ENCODE assay signal across 10 cellular contexts in the genomic region with DNA sequence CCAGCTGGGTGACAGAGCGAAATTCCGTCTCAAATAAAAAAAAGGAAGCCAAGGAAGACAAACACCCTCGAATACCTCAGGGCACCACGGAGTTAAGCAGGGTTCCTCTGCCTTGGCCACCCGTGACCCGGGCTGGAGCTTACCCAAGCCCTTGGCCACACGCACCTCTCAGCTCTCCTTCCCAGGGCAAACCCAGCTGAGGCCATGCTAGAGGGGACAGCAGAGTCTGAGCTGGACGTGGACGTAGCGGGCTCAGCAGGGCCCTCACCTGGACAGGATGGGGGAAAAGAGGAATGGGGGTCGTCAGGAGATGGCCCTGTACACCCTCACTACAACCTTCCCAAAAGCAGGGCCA. TPM values are rescaled to one million over a fixed set of nuclear protein-coding genes. Genes with fewer than 3 reads are reported as not detected.
DNase-seq lines count a peak whose midpoint lies in the region; ATAC-seq and TF ChIP-seq lines count a peak whose summit lies in the region.
"Had no signal": no experiment of that assay in that cellular context is flagged by ENCODE, and none has a peak within 500 bp of the region (broad histone marks: within the 10 kb centered on the region; RNA-seq: fewer than 3 reads in every experiment).

No MANE protein-coding gene starts in this region.

- dilution Hi-C loops in mammary epithelial cell (cut with HindIII; ENCODE audit: low sequenced_read_pairs): no loop called here

- H3K4me2 ChIP-seq in mammary epithelial cell (ENCODE audit: insufficient read depth, low read depth, low read length): no peak overlapping the region

- H2AFZ ChIP-seq in mammary epithelial cell (ENCODE audit: low read depth, low read length): no peak overlapping the region

- H3K4me3 ChIP-seq in breast epithelium (no peak overlapping the region), mammary epithelial cell (replicated peaks in 1 of 3; ENCODE audit: insufficient read depth in 1 of 3, low read depth in 2 of 3, low read length in 3 of 3) (no peak overlapping the region), neutrophil (ENCODE audit: low read depth in 1 of 2, low read length in 1 of 2) (no peak overlapping the region), vagina (no peak overlapping the region)

- peak in 1 of 2 donors; percentile 59 for DNase-seq in breast epithelium (ENCODE audit: low spot score in 2 of 2)
- no peak for DNase-seq in mammary epithelial cell
- no peak for DNase-seq in Right ventricle myocardium superior
- DNase-seq in vagina (ENCODE audit: extremely low spot score in 2 of 2): no peak
- DNase-seq in retina: no peak
- no peak for DNase-seq in HCEC 1CT
- DNase-seq: NCI-H524 treated with DMSO at 0.1 percent for 48 hours had no signal

- no peaks in the 10 kb centered on the region for H3K79me2 ChIP-seq in mammary epithelial cell (ENCODE audit: insufficient read depth, low read length)

- H3K4me1 ChIP-seq in breast epithelium (peaks cover 0 to 7% of the 10 kb centered on the region in 2 donors), mammary epithelial cell (ENCODE audit: insufficient read depth, low read length) (peaks cover 10% of the 10 kb centered on the region), neutrophil (ENCODE audit: control insufficient read depth in 1 of 2, insufficient read depth in 1 of 2, low read depth in 1 of 2, low read length in 1 of 2) (peaks cover 25 to 29% of the 10 kb centered on the region in 2 experiments), vagina (peaks cover 23% of the 10 kb centered on the region)

- intact Hi-C loops in breast epithelium (cut with DNase I; ENCODE audit: low total_unique reads): no loop called here
- intact Hi-C loops in mammary epithelial cell (cut with micrococcal nuclease): no loop called here
- intact Hi-C loops in Right ventricle myocardium superior (cut with DNase I): no loop called here
- intact Hi-C loops in vagina (cut with DNase I): no loop called here

- ATAC-seq in Right ventricle myocardium superior (ENCODE audit: poor library complexity) (peak; percentile 10), HG02840 (IDR thresholded peaks at IDR 0.05; ENCODE audit: low FRiP score, unreplicated experiment) (no peak)

- H4K20me1 ChIP-seq in mammary epithelial cell (ENCODE audit: insufficient read depth, low read length): no peaks in the 10 kb centered on the region

- H3K9me3 ChIP-seq in breast epithelium (no peaks in the 10 kb centered on the region), mammary epithelial cell (replicated peaks; ENCODE audit: insufficient read depth, low read length) (no peaks in the 10 kb centered on the region), neutrophil (no peaks in the 10 kb centered on the region), vagina (no peaks in the 10 kb centered on the region)

- TF ChIP-seq CTCF in breast epithelium (IDR thresholded peaks at IDR 0.05): no peak
- no peak for TF ChIP-seq CTCF in mammary epithelial cell (conservative IDR thresholded peaks at IDR 0.05 in 1 of 2, IDR thresholded peaks at IDR 0.05 in 1 of 2; ENCODE audit: extremely low read depth in 1 of 2, insufficient read depth in 1 of 2, low read depth in 1 of 2, low read length in 2 of 2)
- TF ChIP-seq CTCF in neutrophil (IDR thresholded peaks at IDR 0.05): no peak
- TF ChIP-seq CTCF in vagina (IDR thresholded peaks at IDR 0.05): no peak

- no peak overlapping the region for H3K9ac ChIP-seq in mammary epithelial cell (ENCODE audit: insufficient read depth, low read length)

- in situ Hi-C loops in mammary epithelial cell (cut with MboI; ENCODE audit: low sequenced_read_pairs in 2 of 2): no loop called here

- WGBS in mammary epithelial cell (ENCODE audit: low coverage, missing lambda C conversion rate): 90% methylated on average over 8 of the region's 11 CpGs

- no TSS peak for BruUV-seq in mammary epithelial cell (replicated peaks; lab: Mats Ljungman, UMichigan)

- H3K27me3 ChIP-seq in breast epithelium (no peaks in the 10 kb centered on the region), mammary epithelial cell (ENCODE audit: insufficient read depth, low read length) (no peaks in the 10 kb centered on the region), neutrophil (peaks cover 34% of the 10 kb centered on the region), vagina (no peaks in the 10 kb centered on the region)

- CTCF ChIA-PET in mammary epithelial cell (lab: Charles Lee; ENCODE audit: low non-redundant PET): no interaction called here

- H3K36me3 ChIP-seq in breast epithelium: peaks cover 16% of the 10 kb centered on the region
- H3K36me3 ChIP-seq in mammary epithelial cell (ENCODE audit: insufficient read depth, low read length): peaks cover 8% of the 10 kb centered on the region
- H3K36me3 ChIP-seq in neutrophil: no peaks in the 10 kb centered on the region
- H3K36me3 ChIP-seq in vagina: peaks cover 12 to 59% of the 10 kb centered on the region in 2 donors

- peak overlapping the region; percentile 87 to 92 for H3K27ac ChIP-seq in breast epithelium
- no peak overlapping the region for H3K27ac ChIP-seq in mammary epithelial cell (ENCODE audit: insufficient read depth, low read depth, low read length)
- H3K27ac ChIP-seq in neutrophil: peak overlapping the region; percentile 20
- peak overlapping the region; percentile 94 for H3K27ac ChIP-seq in vagina

- TF ChIP-seq POLR2A in breast epithelium (IDR thresholded peaks at IDR 0.05) (no peak), vagina (IDR thresholded peaks at IDR 0.05) (no peak)

RNA-seq across cellular contexts. Expression of a gene that starts 12.2 kb away (rescaled TPM):
- total RNA-seq in breast epithelium: 100 to 1,000 TPM in 2 of 3 donors, 10 to 100 TPM in 1; 97.3 to 167 (median 115) TPM
- total RNA-seq in mammary epithelial cell: 10 to 100 TPM; 26.8 to 97.9 TPM
- polyA plus RNA-seq in mammary epithelial cell: 16.8 TPM
- polyA minus RNA-seq in mammary epithelial cell: 96.6 TPM
- 124 TPM for total RNA-seq in Right ventricle myocardium superior
- 215 TPM for total RNA-seq in vagina

RNA-seq across cellular contexts. Expression of a gene that starts 16.1 kb away (rescaled TPM):
- total RNA-seq in breast epithelium (not detected), mammary epithelial cell (1 to 10 TPM in 1 of 2 donors, under 1 TPM in 1; 0.33 to 1.9 TPM), Right ventricle myocardium superior (0.13 TPM), vagina (not detected)
- 0.34 TPM for polyA plus RNA-seq in mammary epithelial cell
- not detected for polyA minus RNA-seq in mammary epithelial cell
- polyA plus RNA-seq: AG04450 had no signal

RNA-seq across cellular contexts. Expression of a gene that starts 21.7 kb away (rescaled TPM):
- total RNA-seq in breast epithelium (under 1 TPM in 1 of 3 donors, not detected in 2; 0.73 TPM), mammary epithelial cell (10 to 100 TPM in 1 of 2 donors, 1 to 10 TPM in 1; 3.8 to 27.6 TPM), Right ventricle myocardium superior (not detected), vagina (1.5 TPM)
- 9.2 TPM for polyA plus RNA-seq in mammary epithelial cell
- polyA minus RNA-seq in mammary epithelial cell: 5.9 TPM

RNA-seq across cellular contexts. Expression of a gene that starts 22.7 kb away (rescaled TPM):
- 10 to 100 TPM; 21.8 to 30.2 (median 28.1) TPM for total RNA-seq in breast epithelium
- 10 to 100 TPM in 1 of 2 donors, 1 to 10 TPM in 1; 9.2 to 30.8 TPM for total RNA-seq in mammary epithelial cell
- polyA plus RNA-seq in mammary epithelial cell: 7.2 TPM
- 18.0 TPM for polyA minus RNA-seq in mammary epithelial cell
- 54.8 TPM for total RNA-seq in Right ventricle myocardium superior
- total RNA-seq in vagina: 35.6 TPM

RNA-seq across cellular contexts. Expression of a gene that starts 36.1 kb away (rescaled TPM):
- total RNA-seq in breast epithelium (10 to 100 TPM; 15.7 to 83.1 (median 41.0) TPM), mammary epithelial cell (10 to 100 TPM; 23.8 to 24.0 TPM), Right ventricle myocardium superior (7.1 TPM), vagina (20.6 TPM)
- 32.2 TPM for polyA plus RNA-seq in mammary epithelial cell
- polyA minus RNA-seq in mammary epithelial cell: 50.2 TPM
